In genomic region chr2:222594679-222595078, GRCh38 we compare ENCODE assay signal across 1 cellular context.
TF ChIP-seq lines count a peak whose summit lies in the region.

No MANE protein-coding gene starts in this region.

TF ChIP-seq in HepG2, 621 proteins besides CTCF, POLR2A, EP300 and RAD21 (continued from another document and continues in another):
- no peak for TF ChIP-seq PBX3 (CRISPR knock-in tag; IDR thresholded peaks at IDR 0.05; ENCODE audit: borderline replicate concordance)
- no peak for TF ChIP-seq BRD4 (CRISPR knock-in tag; IDR thresholded peaks at IDR 0.05)
- TF ChIP-seq SOX5 (CRISPR knock-in tag; IDR thresholded peaks at IDR 0.05; ENCODE audit: borderline replicate concordance) = 0 out of 2 replicates have a peak, but pooled peaks have one; percentile 23
- no peak for TF ChIP-seq ZNF382 (CRISPR knock-in tag; IDR thresholded peaks at IDR 0.05; ENCODE audit: borderline replicate concordance)
- no peak for TF ChIP-seq RFX1 (IDR thresholded peaks at IDR 0.05)
- TF ChIP-seq HMG20B (CRISPR knock-in tag; conservative IDR thresholded peaks at IDR 0.05) = no peak
- no peak for TF ChIP-seq ZNF577 (CRISPR knock-in tag; IDR thresholded peaks at IDR 0.05; ENCODE audit: borderline replicate concordance, low read depth)
- TF ChIP-seq TEAD3 (CRISPR knock-in tag; optimal IDR thresholded peaks at IDR 0.05; ENCODE audit: borderline replicate concordance) = peak; percentile 25
- TF ChIP-seq ZFAT (CRISPR knock-in tag; conservative IDR thresholded peaks at IDR 0.05) = no peak
- TF ChIP-seq ZBTB8A (CRISPR knock-in tag; IDR thresholded peaks at IDR 0.05; ENCODE audit: borderline replicate concordance, low read depth) = no peak
- TF ChIP-seq NFIC (IDR thresholded peaks at IDR 0.05; ENCODE audit: low read length) = no peak
- TF ChIP-seq ELK4 (CRISPR knock-in tag; IDR thresholded peaks at IDR 0.05; ENCODE audit: borderline replicate concordance) = no peak
- TF ChIP-seq ELF4 (CRISPR knock-in tag; IDR thresholded peaks at IDR 0.05; ENCODE audit: borderline replicate concordance) = no peak
- no peak for TF ChIP-seq IRF9 (CRISPR knock-in tag; IDR thresholded peaks at IDR 0.05; ENCODE audit: borderline replicate concordance)
- no peak for TF ChIP-seq ZNF20 (CRISPR knock-in tag; IDR thresholded peaks at IDR 0.05)
- TF ChIP-seq SAP130 (CRISPR knock-in tag; IDR thresholded peaks at IDR 0.05; ENCODE audit: low read depth) = peak; percentile 43; the same call in 1 of the 2 replicates
- TF ChIP-seq MIER2 (CRISPR knock-in tag; IDR thresholded peaks at IDR 0.05) = no peak
- no peak for TF ChIP-seq CC2D1A (CRISPR knock-in tag; IDR thresholded peaks at IDR 0.05)
- peak; percentile 90 for TF ChIP-seq CEBPB (IDR thresholded peaks at IDR 0.05; ENCODE audit: borderline replicate concordance, low read depth, low read length)
- no peak for TF ChIP-seq HDAC6 (IDR thresholded peaks at IDR 0.05; ENCODE audit: low read depth, low read length)
- no peak for TF ChIP-seq RFXANK (CRISPR knock-in tag; IDR thresholded peaks at IDR 0.05)
- TF ChIP-seq SMAD9 (CRISPR knock-in tag; IDR thresholded peaks at IDR 0.05) = no peak
- TF ChIP-seq RNF219 (CRISPR knock-in tag; IDR thresholded peaks at IDR 0.05) = no peak
- 0 out of 2 replicates have a peak, but pooled peaks have one; percentile 26 for TF ChIP-seq PAXIP1 (CRISPR knock-in tag; conservative IDR thresholded peaks at IDR 0.05)
- no peak for TF ChIP-seq SRSF4 (IDR thresholded peaks at IDR 0.05; ENCODE audit: low read depth, low read length, poor library complexity, severe bottlenecking)
- no peak for TF ChIP-seq SMAD1 (CRISPR knock-in tag; IDR thresholded peaks at IDR 0.05; ENCODE audit: borderline replicate concordance, low read depth)
- no peak for TF ChIP-seq ONECUT2 (CRISPR knock-in tag; IDR thresholded peaks at IDR 0.05)
- no peak for TF ChIP-seq BATF2 (CRISPR knock-in tag; IDR thresholded peaks at IDR 0.05)
- TF ChIP-seq ZKSCAN5 (CRISPR knock-in tag; IDR thresholded peaks at IDR 0.05) = no peak
- TF ChIP-seq ZNF652 (CRISPR knock-in tag; IDR thresholded peaks at IDR 0.05; ENCODE audit: borderline replicate concordance, low read depth) = peak; percentile 88
- no peak for TF ChIP-seq HCFC1 (IDR thresholded peaks at IDR 0.05; ENCODE audit: low read depth, low read length)
- TF ChIP-seq ZNF12 (CRISPR knock-in tag; IDR thresholded peaks at IDR 0.05) = no peak
- no peak for TF ChIP-seq ZNF251 (CRISPR knock-in tag; IDR thresholded peaks at IDR 0.05)
- TF ChIP-seq KLF6 (CRISPR knock-in tag; IDR thresholded peaks at IDR 0.05) = no peak
- TF ChIP-seq ZNF121 (CRISPR knock-in tag; IDR thresholded peaks at IDR 0.05) = no peak
- no peak for TF ChIP-seq ATF7 (IDR thresholded peaks at IDR 0.05)
- no peak for TF ChIP-seq ATF7 (CRISPR knock-in tag; IDR thresholded peaks at IDR 0.05)
- TF ChIP-seq SOX13 (IDR thresholded peaks at IDR 0.05) = no peak
- TF ChIP-seq SOX13 (CRISPR knock-in tag; conservative IDR thresholded peaks at IDR 0.05 in 1 of 2, IDR thresholded peaks at IDR 0.05 in 1 of 2) = peak in 1 of 2 experiments; percentile 32; a peak in 1 of 4 replicates
- TF ChIP-seq TRIM22 (IDR thresholded peaks at IDR 0.05) = no peak
- peak; percentile 29; the same call in 1 of the 2 replicates for TF ChIP-seq ZKSCAN8 (CRISPR knock-in tag; IDR thresholded peaks at IDR 0.05; ENCODE audit: borderline replicate concordance)
- TF ChIP-seq ZNF7 (CRISPR knock-in tag; IDR thresholded peaks at IDR 0.05) = no peak
- no peak for TF ChIP-seq LCORL (IDR thresholded peaks at IDR 0.05)
- TF ChIP-seq LCORL (CRISPR knock-in tag; IDR thresholded peaks at IDR 0.05) = no peak
- no peak for TF ChIP-seq ZNF781 (CRISPR knock-in tag; IDR thresholded peaks at IDR 0.05; ENCODE audit: borderline replicate concordance, not compliant biosample characterization)
- TF ChIP-seq ZNF275 (CRISPR knock-in tag; IDR thresholded peaks at IDR 0.05; ENCODE audit: borderline replicate concordance) = no peak
- no peak for TF ChIP-seq GLMP (CRISPR knock-in tag; IDR thresholded peaks at IDR 0.05; ENCODE audit: borderline replicate concordance)
- TF ChIP-seq ZNF512B (CRISPR knock-in tag; IDR thresholded peaks at IDR 0.05; ENCODE audit: borderline replicate concordance) = no peak
- peak; percentile 83 for TF ChIP-seq CEBPG (CRISPR knock-in tag; IDR thresholded peaks at IDR 0.05)
- TF ChIP-seq HNRNPLL (IDR thresholded peaks at IDR 0.05; ENCODE audit: low read depth, low read length, poor library complexity, severe bottlenecking) = no peak
- no peak for TF ChIP-seq SNAPC2 (CRISPR knock-in tag; IDR thresholded peaks at IDR 0.05)
- no peak for TF ChIP-seq POGZ (CRISPR knock-in tag; IDR thresholded peaks at IDR 0.05)
- TF ChIP-seq ZNF530 (CRISPR knock-in tag; IDR thresholded peaks at IDR 0.05; ENCODE audit: low read depth) = no peak
- no peak for TF ChIP-seq RBAK (CRISPR knock-in tag; IDR thresholded peaks at IDR 0.05)
- no peak for TF ChIP-seq ZNF354B (CRISPR knock-in tag; IDR thresholded peaks at IDR 0.05)
